In genomic region chr3:20563985-20564384, GRCh38 we compare ENCODE assay signal across 3 cellular contexts.
TF ChIP-seq lines count a peak whose summit lies in the region.

No MANE protein-coding gene starts in this region.

TF ChIP-seq in A549, 52 proteins besides CTCF, POLR2A, EP300 and RAD21 (continued from another document):
- TF ChIP-seq E2F6 (IDR thresholded peaks at IDR 0.05; ENCODE audit: borderline replicate concordance, low read depth): no peak
- TF ChIP-seq HDAC2 (IDR thresholded peaks at IDR 0.05): no peak
- TF ChIP-seq CBX8 (IDR thresholded peaks at IDR 0.05): no peak
- no peak for TF ChIP-seq CBX2 (IDR thresholded peaks at IDR 0.05; ENCODE audit: borderline replicate concordance, low read depth)

TF ChIP-seq in IMR-90, 13 proteins besides CTCF, POLR2A, EP300 and RAD21:
- TF ChIP-seq MAZ (IDR thresholded peaks at IDR 0.05; ENCODE audit: borderline replicate concordance, low read depth, low read length) (no peak), MAFK (IDR thresholded peaks at IDR 0.05; ENCODE audit: low read depth, low read length) (peak; percentile 93)

TF ChIP-seq in K562, 482 proteins besides CTCF, POLR2A, EP300 and RAD21 (continued from another document):
- no peak for TF ChIP-seq MTA2 (IDR thresholded peaks at IDR 0.05; ENCODE audit: low read depth)
- TF ChIP-seq ZNF316 (IDR thresholded peaks at IDR 0.05): peak; percentile 95
- no peak for TF ChIP-seq ZNF57 (CRISPR knock-in tag; IDR thresholded peaks at IDR 0.05)
- no peak for TF ChIP-seq ZNF165 (CRISPR knock-in tag; IDR thresholded peaks at IDR 0.05; ENCODE audit: borderline replicate concordance)
- TF ChIP-seq FOSL1 (tag; conservative IDR thresholded peaks at IDR 0.05): no peak
- TF ChIP-seq HDAC3 (IDR thresholded peaks at IDR 0.05; ENCODE audit: borderline replicate concordance, partially characterized antibody): no peak
- no peak for TF ChIP-seq ZNF318 (IDR thresholded peaks at IDR 0.05; ENCODE audit: borderline replicate concordance in 1 of 2, low read depth in 1 of 2)
- TF ChIP-seq AFF4 (CRISPR knock-in tag; IDR thresholded peaks at IDR 0.05): no peak
- peak; percentile 91 for TF ChIP-seq MAFF (IDR thresholded peaks at IDR 0.05; ENCODE audit: low read length)
- TF ChIP-seq SMAD4 (CRISPR knock-in tag; conservative IDR thresholded peaks at IDR 0.05): no peak
- peak; percentile 84 for TF ChIP-seq MAFG (tag; conservative IDR thresholded peaks at IDR 0.05)
- TF ChIP-seq MAFK (IDR thresholded peaks at IDR 0.05; ENCODE audit: low read length): peak; percentile 92
TF ChIP-seq in K562: peak in this region for 5.
